Comparison of ENCODE assay signal across 8 cellular contexts in genomic region chr5:129460951-129461815, GRCh38. TPM values are rescaled to one million over a fixed set of nuclear protein-coding genes. Genes with fewer than 3 reads are reported as not detected.
DNase-seq lines count a peak whose midpoint lies in the region; ATAC-seq and TF ChIP-seq lines count a peak whose summit lies in the region.

No MANE protein-coding gene starts in this region.

- ATAC-seq in GM19395 (IDR thresholded peaks at IDR 0.05; ENCODE audit: unreplicated experiment) (peak; percentile 42), left colon (peak; percentile 83), GM19023 (IDR thresholded peaks at IDR 0.05; ENCODE audit: unreplicated experiment) (no peak), HG03139 (IDR thresholded peaks at IDR 0.05; ENCODE audit: unreplicated experiment) (no peak)

- H3K27ac ChIP-seq in subcutaneous abdominal adipose tissue (ENCODE audit: low read depth, low read length) = no peak overlapping the region

- no peak overlapping the region for H3K9ac ChIP-seq in subcutaneous abdominal adipose tissue (ENCODE audit: low read length in 5 of 5)

- intact Hi-C loops in left colon (cut with DNase I, micrococcal nuclease) = no loop called here

- in situ Hi-C loops in T47D (cut with HindIII; ENCODE audit: low pct_unique_long_range_greater_than_20kb, low sequenced_read_pairs) = no loop called here

- H3K4me1 ChIP-seq in subcutaneous abdominal adipose tissue (ENCODE audit: control insufficient read depth in 5 of 5, insufficient read depth in 5 of 5, low read length in 5 of 5) = peaks cover 3 to 24% (median 18%) of the 10 kb centered on the region in 5 donors

- H3K4me3 ChIP-seq in AG09309 (ENCODE audit: control insufficient read depth, low read depth, low read length) (peak overlapping the region; percentile 38), subcutaneous abdominal adipose tissue (ENCODE audit: low read depth in 1 of 5, low read length in 5 of 5) (peak overlapping the region; percentile 58 to 70 (median 62))

- H3K27me3 ChIP-seq in subcutaneous abdominal adipose tissue (ENCODE audit: control insufficient read depth in 5 of 5, insufficient read depth in 4 of 5, low read length in 5 of 5) = peaks cover 12 to 26% (median 18%) of the 10 kb centered on the region in 5 donors

- no peaks in the 10 kb centered on the region for H3K36me3 ChIP-seq in subcutaneous abdominal adipose tissue (ENCODE audit: control insufficient read depth in 5 of 5, insufficient read depth in 5 of 5, low read length in 5 of 5)

- H3K9me3 ChIP-seq in subcutaneous abdominal adipose tissue (ENCODE audit: control insufficient read depth in 5 of 5, low read length in 5 of 5) = no peaks in the 10 kb centered on the region

- TF ChIP-seq CTCF in AG09309 (IDR thresholded peaks at IDR 0.05; ENCODE audit: control insufficient read depth, insufficient read depth, low read depth, low read length, missing control alignments) = no peak

- DNase-seq in AG09309 (ENCODE audit: low read depth) (no peak), NCI-H1105 (lab: John Stamatoyannopoulos, UW) (peak; percentile 6), T47D (ENCODE audit: low read depth in 1 of 2, low spot score in 1 of 2) (peak; percentile 76 to 81), left colon (peak in 1 of 2 donors; percentile 66)

RNA-seq across cellular contexts. Expression of gene ADAMTS19, which starts 1.1 kb away (rescaled TPM):
- total RNA-seq in left colon = under 1 TPM; 0.49 to 0.67 TPM

Comparison
In these comparisons a context has a peak if more than half of its experiments do, and no peak if none do; other contexts are left out.
1. ATAC-seq: peak in GM19395 (single experiment) and left colon (single experiment); none in GM19023 (single experiment) and HG03139 (single experiment).